In genomic region chr7:92691578-92691977, GRCh38 we compare ENCODE assay signal across 8 cellular contexts.
DNase-seq lines count a peak whose midpoint lies in the region; ATAC-seq and TF ChIP-seq lines count a peak whose summit lies in the region.

No MANE protein-coding gene starts in this region.

- H3K9me3 ChIP-seq in heart left ventricle, result peaks cover 0 to 4% (median 0%) of the 10 kb centered on the region in 12 donors
- no peaks in the 10 kb centered on the region for H3K9me3 ChIP-seq in Loucy (ENCODE audit: insufficient read depth, low read depth, low read length)
- no peaks in the 10 kb centered on the region for H3K9me3 ChIP-seq in trophoblast cell (ENCODE audit: insufficient read depth, low read depth, low read length)

- H3K9me2 ChIP-seq in Loucy (replicated peaks; ENCODE audit: low read depth, low read length), result no peaks in the 10 kb centered on the region

- no peak overlapping the region for H3K27ac ChIP-seq in heart left ventricle
- H3K27ac ChIP-seq in trophoblast cell (ENCODE audit: low read depth, low read length), result peak overlapping the region; percentile 34

- no peak overlapping the region for H3K4ac ChIP-seq in trophoblast cell (ENCODE audit: low read depth, low read length)

- TF ChIP-seq POLR2A in heart left ventricle (IDR thresholded peaks at IDR 0.05), result no peak
- TF ChIP-seq POLR2A in erythroblast (IDR thresholded peaks at IDR 0.05; ENCODE audit: low read length), result no peak

- peak overlapping the region; percentile 46 for H2AK5ac ChIP-seq in trophoblast cell (ENCODE audit: low read length)

- 40 to 51% (median 46%) methylated on average over 2 of the region's 2 CpGs for WGBS in heart left ventricle, 4 donors
- WGBS in trophoblast cell (ENCODE audit: extremely low coverage, insufficient coverage, insufficient read length), result no CpG with 5 or more reads among the region's 2 CpGs

- no peaks in the 10 kb centered on the region for H3K36me3 ChIP-seq in heart left ventricle
- peaks cover 95% of the 10 kb centered on the region for H3K36me3 ChIP-seq in Loucy (ENCODE audit: insufficient read depth, low read length)
- H3K36me3 ChIP-seq in trophoblast cell (ENCODE audit: control insufficient read depth in 1 of 2, insufficient read depth in 2 of 2, low read length in 2 of 2), result peaks cover 2% of the 10 kb centered on the region in 2 experiments

- no peak overlapping the region for H4K12ac ChIP-seq in trophoblast cell (ENCODE audit: low read depth, low read length)

- no peak overlapping the region for H2BK5ac ChIP-seq in trophoblast cell (ENCODE audit: low read depth, low read length, poor library complexity)

- H3K27me3 ChIP-seq in heart left ventricle (no peaks in the 10 kb centered on the region), Loucy (ENCODE audit: insufficient read depth, low read length, poor library complexity, severe bottlenecking) (no peaks in the 10 kb centered on the region), trophoblast cell (ENCODE audit: insufficient read depth, low read length) (no peaks in the 10 kb centered on the region)

- peaks cover 11% of the 10 kb centered on the region for H3K79me1 ChIP-seq in trophoblast cell (ENCODE audit: low read length)

- peak overlapping the region; percentile 55 for H4K91ac ChIP-seq in trophoblast cell (ENCODE audit: low read depth, low read length)

- H3K9ac ChIP-seq in Loucy (ENCODE audit: low read depth, low read length, poor library complexity, severe bottlenecking) (no peak overlapping the region), trophoblast cell (ENCODE audit: low read length) (no peak overlapping the region)

- peaks cover 3% of the 10 kb centered on the region; the same call in 1 of the 2 replicates for H3F3A ChIP-seq in Loucy (ENCODE audit: low read depth)

- no peak overlapping the region for H4K8ac ChIP-seq in trophoblast cell (ENCODE audit: low read depth, low read length)

- no peak overlapping the region for H3K14ac ChIP-seq in trophoblast cell (ENCODE audit: low read length)

- H3K4me2 ChIP-seq in Loucy (ENCODE audit: low read depth, low read length, poor library complexity, severe bottlenecking) (no peak overlapping the region), trophoblast cell (ENCODE audit: low read length) (no peak overlapping the region)

- H2AFZ ChIP-seq in Loucy (ENCODE audit: low read length), result no peak overlapping the region
- no peak overlapping the region for H2AFZ ChIP-seq in trophoblast cell (ENCODE audit: insufficient read depth, low read length, poor library complexity)

- H3K4me3 ChIP-seq in heart left ventricle, result no peak overlapping the region
- no peak overlapping the region for H3K4me3 ChIP-seq in Loucy (ENCODE audit: low read length, poor library complexity, severe bottlenecking)
- no peak overlapping the region for H3K4me3 ChIP-seq in trophoblast cell (ENCODE audit: low read depth, low read length)

- peak; percentile 24 to 65 (median 49) for TF ChIP-seq CTCF in heart left ventricle (IDR thresholded peaks at IDR 0.05)
- TF ChIP-seq CTCF in Loucy (conservative IDR thresholded peaks at IDR 0.05; ENCODE audit: low read length), result peak; percentile 69

- H4K20me1 ChIP-seq in Loucy (ENCODE audit: insufficient read depth, low read length, poor library complexity, severe bottlenecking), result peaks cover 60% of the 10 kb centered on the region

- DNase-seq in heart left ventricle, result no peak
- DNase-seq in left ventricle myocardium superior, result no peak
- peak; percentile 67 for DNase-seq in H4 (ENCODE audit: low spot score)
- peak; percentile 28 for DNase-seq in SKM-1 (lab: John Stamatoyannopoulos, UW; ENCODE audit: unreplicated experiment)
- peak; percentile 59 to 63 for DNase-seq in erythroblast (lab: John Stamatoyannopoulos, UW)
- DNase-seq in trophoblast cell, result peak; percentile 32 to 81
- no peak for DNase-seq in D341Med (ENCODE audit: low spot score)

- peaks cover 100% of the 10 kb centered on the region for H3K79me2 ChIP-seq in Loucy (ENCODE audit: insufficient read depth, low read length)
- H3K79me2 ChIP-seq in trophoblast cell (ENCODE audit: control insufficient read depth, insufficient read depth, low read length, poor library complexity), result peaks cover 2% of the 10 kb centered on the region

- intact Hi-C loops in heart left ventricle (cut with DNase I), result loop anchor here in 6 of 10 donors (2.0 to 10.0 kb wide), 5 partner anchors 57 to 363 kb away; no protein-coding TSS in a partner anchor
- intact Hi-C loops in left ventricle myocardium superior (cut with micrococcal nuclease), result loop anchor here (10.0 kb wide), 1 partner anchor 57 kb away; no protein-coding TSS in a partner anchor

- H2BK12ac ChIP-seq in trophoblast cell (ENCODE audit: low read length), result peak overlapping the region; percentile 72

- H2BK120ac ChIP-seq in trophoblast cell (ENCODE audit: insufficient read depth, low read length, poor library complexity), result no peak overlapping the region

- H3K4me1 ChIP-seq in heart left ventricle, result peaks cover 0 to 30% (median 13%) of the 10 kb centered on the region in 12 donors
- no peaks in the 10 kb centered on the region for H3K4me1 ChIP-seq in Loucy (ENCODE audit: insufficient read depth, low read length, poor library complexity, severe bottlenecking)
- H3K4me1 ChIP-seq in trophoblast cell (ENCODE audit: control insufficient read depth in 1 of 2, insufficient read depth in 2 of 2, low read length in 2 of 2), result no peaks in the 10 kb centered on the region

- no peak for ATAC-seq in heart left ventricle
- ATAC-seq in left ventricle myocardium superior, result no peak

- H3K23ac ChIP-seq in trophoblast cell (ENCODE audit: low read length), result no peak overlapping the region

- H3K18ac ChIP-seq in trophoblast cell (ENCODE audit: low read length), result no peak overlapping the region

Comparison
In these comparisons a context has a peak if more than half of its experiments do, and no peak if none do; other contexts are left out.
1. DNase-seq: peak in H4 (single experiment), SKM-1 (single experiment), erythroblast (2 of 2) and trophoblast cell (2 of 2); none in heart left ventricle (0 of 5), left ventricle myocardium superior (single experiment) and D341Med (single experiment).